8 cellular contexts compared by ENCODE assay signal in the genomic region with DNA sequence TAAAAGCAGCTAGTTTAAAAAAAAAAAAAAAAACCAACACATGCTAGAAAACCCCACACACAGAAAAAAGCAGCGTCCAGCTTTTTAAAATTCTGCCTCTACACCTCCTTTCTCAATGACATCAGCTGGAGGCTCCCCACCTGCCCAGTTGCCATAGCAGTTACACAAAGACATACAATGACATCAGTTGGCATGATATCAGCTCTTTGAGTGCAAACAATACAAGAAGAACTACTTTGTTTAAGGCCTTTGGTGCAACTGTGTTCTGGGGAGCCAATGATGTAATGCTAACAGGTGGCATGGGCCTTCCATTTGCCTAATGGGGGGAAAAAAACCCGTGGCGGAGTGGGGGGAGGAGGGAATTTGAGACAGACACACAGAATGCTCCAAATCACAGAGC. TPM values are rescaled to one million over a fixed set of nuclear protein-coding genes. Genes with fewer than 3 reads are reported as not detected.
DNase-seq lines count a peak whose midpoint lies in the region; ATAC-seq and TF ChIP-seq lines count a peak whose summit lies in the region.

No MANE protein-coding gene starts in this region.

- no peak overlapping the region for H3K4me2 ChIP-seq in osteoblast (ENCODE audit: insufficient read depth, low read length)

- peaks cover 9% of the 10 kb centered on the region for H3K36me3 ChIP-seq in osteoblast (ENCODE audit: insufficient read depth, low read length)

- no peaks in the 10 kb centered on the region for H3K9me3 Mint-ChIP-seq in HFFc6

- no peak overlapping the region for H3K4me3 ChIP-seq in osteoblast (ENCODE audit: insufficient read depth, low read length)

- H3K27ac Mint-ChIP-seq in HFFc6: peak overlapping the region; percentile 73

- peaks cover 80% of the 10 kb centered on the region for H3K79me2 ChIP-seq in osteoblast (ENCODE audit: insufficient read depth, low read length)

- no peak for TF ChIP-seq CTCF in HFFc6 (IDR thresholded peaks at IDR 0.05)
- no peak for TF ChIP-seq CTCF in osteoblast (IDR thresholded peaks at IDR 0.05; ENCODE audit: extremely low read depth, low read depth, low read length)

- H3K4me3 Mint-ChIP-seq in HFFc6: no peak overlapping the region

- H3K27me3 Mint-ChIP-seq in HFFc6 (ENCODE audit: insufficient read depth): peaks cover 2% of the 10 kb centered on the region

- no peak overlapping the region for H2AFZ ChIP-seq in osteoblast (ENCODE audit: low read length)

- TF ChIP-seq POLR2A in erythroblast (IDR thresholded peaks at IDR 0.05; ENCODE audit: low read length): no peak

- peak; percentile 100 for DNase-seq in DMS53 (lab: John Stamatoyannopoulos, UW)
- DNase-seq in HFFc6: no peak
- peak; percentile 99 for DNase-seq in NCI-H1436 (lab: John Stamatoyannopoulos, UW)
- DNase-seq in erythroblast (lab: John Stamatoyannopoulos, UW): peak; percentile 31 to 71
- DNase-seq in osteoblast (ENCODE audit: insufficient read length, low spot score, missing footprints): no peak
- DNase-seq in SKM-1 treated with dmso at 0.1 percent for 144 hours (lab: John Stamatoyannopoulos, UW; ENCODE audit: unreplicated experiment): no peak

- ATAC-seq in activated CD4-positive, CD25-positive, alpha-beta regulatory T cell treated with anti-CD3 and anti-CD28 coated beads, Interleukin-2, amount 50 U/mL, for 24 hours: peak; percentile 9 to 25
- ATAC-seq in GM21526 (IDR thresholded peaks at IDR 0.05; ENCODE audit: low FRiP score, unreplicated experiment): no peak

- no peaks in the 10 kb centered on the region for H4K20me1 ChIP-seq in osteoblast (ENCODE audit: insufficient read depth, low read length)

- H3K9me3 ChIP-seq in osteoblast (ENCODE audit: low read depth, low read length): no peaks in the 10 kb centered on the region

- no peaks in the 10 kb centered on the region for H3K27me3 ChIP-seq in osteoblast (ENCODE audit: insufficient read depth, low read length)

- peak overlapping the region; percentile 27 for H3K27ac ChIP-seq in osteoblast (ENCODE audit: low read depth, low read length)

- H3K4me1 ChIP-seq in osteoblast (ENCODE audit: insufficient read depth, low read length): peaks cover 27% of the 10 kb centered on the region

- peaks cover 68% of the 10 kb centered on the region for H3K4me1 Mint-ChIP-seq in HFFc6 (ENCODE audit: low read depth)

- peaks cover 54% of the 10 kb centered on the region for H3K36me3 Mint-ChIP-seq in HFFc6 (ENCODE audit: low read depth)

RNA-seq across cellular contexts. Expression of a gene that starts 32.9 kb away (rescaled TPM):
- 10 to 100 TPM; 30.5 to 48.9 (median 43.8) TPM for total RNA-seq in HFFc6 (2021; fragmentation: NEBNext Ultra II Directional; extraction: Animal tissue kit (Norgen Biotek cat#: 25700))
- 62.2 and 69.5 TPM in 2 replicates for total RNA-seq in osteoblast

Comparison
In these comparisons a context has a peak if more than half of its experiments do, and no peak if none do; other contexts are left out.
1. DNase-seq: peak in DMS53 (single experiment), NCI-H1436 (single experiment) and erythroblast (2 of 2); none in HFFc6 (single experiment), osteoblast (single experiment) and SKM-1 treated with dmso at 0.1 percent for 144 hours (single experiment).